29 cellular contexts compared by ENCODE assay signal in genomic region chr14:73792476-73792875, GRCh38. TPM values are rescaled to one million over a fixed set of nuclear protein-coding genes. Genes with fewer than 3 reads are reported as not detected.
DNase-seq lines count a peak whose midpoint lies in the region; ATAC-seq and TF ChIP-seq lines count a peak whose summit lies in the region.
"Had no signal": no experiment of that assay in that cellular context is flagged by ENCODE, and none has a peak within 500 bp of the region (broad histone marks: within the 10 kb centered on the region; RNA-seq: fewer than 3 reads in every experiment).

No MANE protein-coding gene starts in this region.

- H4K8ac ChIP-seq in mesenchymal stem cell (ENCODE audit: low read length) = no peak overlapping the region

- H3K27ac ChIP-seq in HEK293 (ENCODE audit: extremely low read depth, low read depth, low read length) (no peak overlapping the region), mesenchymal stem cell (ENCODE audit: low read length, poor library complexity, severe bottlenecking) (no peak overlapping the region), spleen (no peak overlapping the region), left ventricle myocardium inferior (replicated peaks) (no peak overlapping the region)
- H3K27ac ChIP-seq: A549, foreskin keratinocyte, GM23248, heart right ventricle, psoas muscle, SK-N-MC had no signal

- intact Hi-C loops in spleen (cut with DNase I; ENCODE audit: low total_unique reads) = no loop called here
- intact Hi-C loops in left ventricle myocardium inferior (cut with micrococcal nuclease) = no loop called here

- no peak overlapping the region for H3K9ac ChIP-seq in mesenchymal stem cell (ENCODE audit: low read length)
- H3K9ac ChIP-seq: GM23248 had no signal

- H2BK120ac ChIP-seq in mesenchymal stem cell (ENCODE audit: low read depth, low read length) = no peak overlapping the region

- H3K4me2 ChIP-seq in mesenchymal stem cell (ENCODE audit: low read length, poor library complexity, severe bottlenecking) = no peak overlapping the region
- H3K4me2 ChIP-seq: A549 had no signal

- DNase-seq in choroid plexus epithelial cell (ENCODE audit: low read depth) (peak; percentile 81), mesenchymal stem cell (no peak), spleen (peak; percentile 63), left ventricle myocardium inferior (no peak), amygdala (lab: John Stamatoyannopoulos, UW) (no peak), dedifferentiated amniotic fluid mesenchymal stem cell (ENCODE audit: extremely low spot score) (no peak)
- DNase-seq: activated CD4-positive, alpha-beta T cell treated with anti-CD3 and anti-CD28 coated beads, Interleukin-2, amount 50 U/mL, for 48 hours; activated CD4-positive, CD25-positive, alpha-beta regulatory T cell treated with anti-CD3 and anti-CD28 coated beads, Interleukin-2, amount 50 U/mL, for 72 hours; activated naive CD4-positive, alpha-beta T cell; CD4-positive, alpha-beta T cell; dermis blood vessel endothelial cell; esophagus squamous epithelium; foreskin keratinocyte; GM23248; heart right ventricle; NCI-H1092; NCI-H1930; NCI-H2171 treated with DMSO at 0.1 percent for 48 hours; NCI-H510A; psoas muscle; RPMI8226; stimulated activated CD4-positive, alpha-beta T cell treated with anti-CD3 and anti-CD28 coated beads, Interleukin-4, amount 100 ng/mL, for 1 hour had no signal

- no peak for TF ChIP-seq POLR2A in spleen (IDR thresholded peaks at IDR 0.05)

- peak overlapping the region in 1 of 2 experiments; percentile 44 for H3K14ac ChIP-seq in mesenchymal stem cell (ENCODE audit: low read length in 2 of 2)

- TF ChIP-seq CTCF in HEK293 (tag by site-specific recombination; IDR thresholded peaks at IDR 0.05) (no peak), choroid plexus epithelial cell (conservative IDR thresholded peaks at IDR 0.05; ENCODE audit: low read depth, low read length) (no peak), spleen (IDR thresholded peaks at IDR 0.05 in 8 of 11, conservative IDR thresholded peaks at IDR 0.05 in 3 of 11) (no peak), left ventricle myocardium inferior (IDR thresholded peaks at IDR 0.05; ENCODE audit: borderline replicate concordance) (no peak)

- H3K27me3 ChIP-seq in mesenchymal stem cell (ENCODE audit: control insufficient read depth in 1 of 2, insufficient read depth in 1 of 2, low read length in 2 of 2) (no peaks in the 10 kb centered on the region), spleen (replicated peaks in 1 of 7) (no peaks in the 10 kb centered on the region), left ventricle myocardium inferior (ENCODE audit: low read depth) (no peaks in the 10 kb centered on the region)
- H3K27me3 ChIP-seq: esophagus squamous epithelium, foreskin keratinocyte, heart right ventricle had no signal

- ATAC-seq in GM18502 (IDR thresholded peaks at IDR 0.05; ENCODE audit: poor library complexity, unreplicated experiment) = no peak
- ATAC-seq: A549, foreskin keratinocyte, heart right ventricle, K562, psoas muscle, sciatic nerve had no signal

- peaks cover 2% of the 10 kb centered on the region for H3K79me1 ChIP-seq in mesenchymal stem cell (replicated peaks; ENCODE audit: low read length, poor library complexity, severe bottlenecking)

- POLR2A ChIA-PET in HEK293 (lab: Yijun Ruan, JAX) = no interaction called here

- H3K4ac ChIP-seq in mesenchymal stem cell (ENCODE audit: low read depth in 1 of 2, low read length in 2 of 2) = no peak overlapping the region

- no peak overlapping the region for H2BK5ac ChIP-seq in mesenchymal stem cell (ENCODE audit: low read depth, low read length, poor library complexity, severe bottlenecking)

- H2BK12ac ChIP-seq in mesenchymal stem cell (ENCODE audit: low read length in 2 of 2) = no peak overlapping the region

- no peak overlapping the region for H4K91ac ChIP-seq in mesenchymal stem cell (ENCODE audit: low read length)

- H2AK5ac ChIP-seq in mesenchymal stem cell (ENCODE audit: low read length, severe bottlenecking) = peak overlapping the region; percentile 28

- no peaks in the 10 kb centered on the region for H3K9me3 ChIP-seq in HEK293 (ENCODE audit: control insufficient read depth, insufficient read depth, low read depth, low read length)
- no peaks in the 10 kb centered on the region for H3K9me3 ChIP-seq in mesenchymal stem cell (ENCODE audit: control insufficient read depth, low read length)
- no peaks in the 10 kb centered on the region for H3K9me3 ChIP-seq in spleen
- H3K9me3 ChIP-seq in left ventricle myocardium inferior (replicated peaks) = no peaks in the 10 kb centered on the region
- H3K9me3 ChIP-seq: A549, esophagus squamous epithelium, heart right ventricle, psoas muscle had no signal

- no peak overlapping the region for H2AFZ ChIP-seq in mesenchymal stem cell (ENCODE audit: low read depth, low read length)
- H2AFZ ChIP-seq: GM23248 had no signal

- WGBS in mesenchymal stem cell = 84% methylated on average over 4 of the region's 4 CpGs
- WGBS in spleen, 5 donors = 94 to 100% (median 96%) methylated on average over 4 of the region's 4 CpGs

- no peak overlapping the region for H3K18ac ChIP-seq in mesenchymal stem cell (ENCODE audit: low read depth in 1 of 2, low read length in 2 of 2)

- no peak overlapping the region for H2BK15ac ChIP-seq in mesenchymal stem cell (ENCODE audit: low read depth, poor library complexity, severe bottlenecking)

- H3K4me3 ChIP-seq in HEK293 (ENCODE audit: low read depth, low read length) (no peak overlapping the region), choroid plexus epithelial cell (ENCODE audit: low read depth, low read length) (no peak overlapping the region), mesenchymal stem cell (ENCODE audit: insufficient read depth in 1 of 2, low read depth in 1 of 2, low read length in 2 of 2) (no peak overlapping the region), spleen (no peak overlapping the region), left ventricle myocardium inferior (no peak overlapping the region)
- H3K4me3 ChIP-seq: A549, esophagus squamous epithelium, GM23248, heart right ventricle, K562, lung, psoas muscle, SK-N-MC had no signal

- H3K4me1 ChIP-seq in HEK293 (ENCODE audit: control insufficient read depth, insufficient read depth, low read length) (peaks cover 5% of the 10 kb centered on the region; the same call in 1 of the 2 replicates), mesenchymal stem cell (ENCODE audit: control insufficient read depth, insufficient read depth, low read depth, low read length) (peaks cover 26% of the 10 kb centered on the region), spleen (peaks cover 9 to 64% (median 40%) of the 10 kb centered on the region in 6 donors), left ventricle myocardium inferior (peaks cover 75% of the 10 kb centered on the region)

- CTCF ChIA-PET in HEK293 (lab: Yijun Ruan, JAX) = interaction anchor here (0.5 kb wide), 1 partner anchor 33 kb away, joined by 3 read pairs; no protein-coding TSS in a partner anchor

- no peaks in the 10 kb centered on the region for H3K36me3 ChIP-seq in HEK293 (ENCODE audit: control insufficient read depth in 2 of 2, insufficient read depth in 1 of 2, low read length in 2 of 2)
- no peaks in the 10 kb centered on the region for H3K36me3 ChIP-seq in mesenchymal stem cell (ENCODE audit: control insufficient read depth in 1 of 2, insufficient read depth in 2 of 2, low read depth in 1 of 2, low read length in 2 of 2)
- peaks cover 0 to 3% (median 0%) of the 10 kb centered on the region in 6 donors for H3K36me3 ChIP-seq in spleen
- no peaks in the 10 kb centered on the region for H3K36me3 ChIP-seq in left ventricle myocardium inferior
- H3K36me3 ChIP-seq: esophagus squamous epithelium, heart right ventricle had no signal

- no peak overlapping the region for H3K23ac ChIP-seq in mesenchymal stem cell (ENCODE audit: low read length in 2 of 2)

TF ChIP-seq in HEK293, 187 proteins besides CTCF, POLR2A, EP300 and RAD21:
- TF ChIP-seq, protein P1, sequence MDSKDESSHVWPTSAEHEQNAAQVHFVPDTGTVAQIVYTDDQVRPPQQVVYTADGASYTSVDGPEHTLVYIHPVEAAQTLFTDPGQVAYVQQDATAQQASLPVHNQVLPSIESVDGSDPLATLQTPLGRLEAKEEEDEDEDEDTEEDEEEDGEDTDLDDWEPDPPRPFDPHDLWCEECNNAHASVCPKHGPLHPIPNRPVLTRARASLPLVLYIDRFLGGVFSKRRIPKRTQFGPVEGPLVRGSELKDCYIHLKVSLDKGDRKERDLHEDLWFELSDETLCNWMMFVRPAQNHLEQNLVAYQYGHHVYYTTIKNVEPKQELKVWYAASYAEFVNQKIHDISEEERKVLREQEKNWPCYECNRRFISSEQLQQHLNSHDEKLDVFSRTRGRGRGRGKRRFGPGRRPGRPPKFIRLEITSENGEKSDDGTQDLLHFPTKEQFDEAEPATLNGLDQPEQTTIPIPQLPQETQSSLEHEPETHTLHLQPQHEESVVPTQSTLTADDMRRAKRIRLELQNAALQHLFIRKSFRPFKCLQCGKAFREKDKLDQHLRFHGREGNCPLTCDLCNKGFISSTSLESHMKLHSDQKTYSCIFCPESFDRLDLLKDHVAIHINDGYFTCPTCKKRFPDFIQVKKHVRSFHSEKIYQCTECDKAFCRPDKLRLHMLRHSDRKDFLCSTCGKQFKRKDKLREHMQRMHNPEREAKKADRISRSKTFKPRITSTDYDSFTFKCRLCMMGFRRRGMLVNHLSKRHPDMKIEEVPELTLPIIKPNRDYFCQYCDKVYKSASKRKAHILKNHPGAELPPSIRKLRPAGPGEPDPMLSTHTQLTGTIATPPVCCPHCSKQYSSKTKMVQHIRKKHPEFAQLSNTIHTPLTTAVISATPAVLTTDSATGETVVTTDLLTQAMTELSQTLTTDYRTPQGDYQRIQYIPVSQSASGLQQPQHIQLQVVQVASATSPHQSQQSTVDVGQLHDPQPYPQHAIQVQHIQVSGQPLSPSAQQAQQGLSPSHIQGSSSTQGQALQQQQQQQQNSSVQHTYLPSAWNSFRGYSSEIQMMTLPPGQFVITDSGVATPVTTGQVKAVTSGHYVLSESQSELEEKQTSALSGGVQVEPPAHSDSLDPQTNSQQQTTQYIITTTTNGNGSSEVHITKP (tag by site-specific recombination; IDR thresholded peaks at IDR 0.05) = peak; percentile 69
- TF ChIP-seq ZNF132 (tag by site-specific recombination; IDR thresholded peaks at IDR 0.05; ENCODE audit: borderline replicate concordance) = no peak

RNA-seq across cellular contexts. Expression of gene PTGR2, which starts 59.2 kb away (rescaled TPM):
- 4.0 TPM for polyA plus RNA-seq in mesenchymal stem cell (2013, experiment 1 of 2)
- polyA plus RNA-seq in mesenchymal stem cell (2013, experiment 2 of 2) = 3.8 TPM
- total RNA-seq in spleen (1 to 10 TPM; 3.4 to 8.6 (median 6.3) TPM), left ventricle myocardium inferior (37.4 TPM)
- polyA plus RNA-seq in spleen = 1 to 10 TPM; 2.2 to 3.6 (median 3.3) TPM

Comparison
In these comparisons a context has a peak if more than half of its experiments do, and no peak if none do; other contexts are left out.
1. DNase-seq: peak in choroid plexus epithelial cell (single experiment) and spleen (single experiment); none in mesenchymal stem cell (single experiment), left ventricle myocardium inferior (single experiment), amygdala (0 of 56) and dedifferentiated amniotic fluid mesenchymal stem cell (single experiment).